ENCODE assay signal across 1 cellular context in the genomic region with DNA sequence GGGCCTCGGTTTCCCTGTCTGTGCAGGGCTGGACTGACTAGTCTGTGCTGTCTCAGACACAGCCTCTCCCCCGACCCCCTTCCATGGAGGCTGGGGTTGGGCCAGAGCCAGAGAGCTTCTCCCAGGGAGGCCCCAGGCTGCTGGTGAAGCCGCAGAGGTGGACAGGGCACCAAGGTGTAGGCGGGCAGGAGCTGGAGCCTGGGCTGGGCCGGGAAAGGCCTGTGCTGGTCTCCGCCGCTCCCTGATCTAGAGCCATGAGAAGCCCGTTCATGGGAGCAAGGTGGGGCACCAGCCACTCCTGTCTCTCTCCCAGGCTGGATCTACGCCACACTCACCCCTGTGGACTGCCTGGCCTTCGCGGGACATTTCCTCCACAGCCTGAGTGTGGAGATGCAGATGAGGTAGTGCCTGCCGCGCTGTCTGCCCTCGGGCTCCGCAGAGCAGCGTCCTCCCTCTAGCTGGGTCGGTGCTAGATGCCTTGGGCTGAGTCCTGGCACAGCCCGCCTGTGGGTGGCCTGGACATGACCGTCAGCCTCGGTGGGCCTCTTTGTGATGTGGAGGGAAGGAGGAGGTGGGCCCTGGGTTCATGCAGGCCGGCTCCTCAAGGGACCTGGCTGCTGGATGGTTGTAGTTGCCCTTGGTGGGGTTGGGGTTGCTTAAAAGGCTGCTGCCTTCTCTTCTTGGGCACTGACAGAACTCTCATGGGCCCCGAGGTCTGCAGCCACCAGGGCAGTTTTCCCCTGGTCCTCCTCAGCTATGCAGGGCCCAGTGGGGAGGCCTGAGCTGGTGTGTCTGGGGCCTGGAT.
TF ChIP-seq lines count a peak whose summit lies in the region.

No MANE protein-coding gene starts in this region.

TF ChIP-seq in H1, 55 proteins besides CTCF, POLR2A, EP300 and RAD21:
- no peak for TF ChIP-seq JUN (IDR thresholded peaks at IDR 0.05; ENCODE audit: low read depth, low read length)
- no peak for TF ChIP-seq SIN3A (conservative IDR thresholded peaks at IDR 0.05 in 1 of 2, IDR thresholded peaks at IDR 0.05 in 1 of 2; ENCODE audit: low read depth in 1 of 2, low read length in 2 of 2)
- no peak for TF ChIP-seq SP2 (IDR thresholded peaks at IDR 0.05; ENCODE audit: low read length)
- no peak for TF ChIP-seq CHD2 (IDR thresholded peaks at IDR 0.05; ENCODE audit: low read length)
- TF ChIP-seq RFX5 (IDR thresholded peaks at IDR 0.05; ENCODE audit: borderline replicate concordance, low read depth, low read length) = no peak
- no peak for TF ChIP-seq KDM4A (IDR thresholded peaks at IDR 0.05; ENCODE audit: low read depth, low read length, severe bottlenecking)
- no peak for TF ChIP-seq KDM1A (IDR thresholded peaks at IDR 0.05; ENCODE audit: borderline replicate concordance, low read length)
- no peak for TF ChIP-seq BRCA1 (IDR thresholded peaks at IDR 0.05; ENCODE audit: low read depth, low read length)
- no peak for TF ChIP-seq RBBP5 (IDR thresholded peaks at IDR 0.05; ENCODE audit: borderline replicate concordance, low read depth, low read length)
- no peak for TF ChIP-seq TBP (IDR thresholded peaks at IDR 0.05; ENCODE audit: low read depth, low read length)
- TF ChIP-seq SP4 (IDR thresholded peaks at IDR 0.05; ENCODE audit: low read length) = no peak
- no peak for TF ChIP-seq ATF3 (IDR thresholded peaks at IDR 0.05; ENCODE audit: insufficient read depth, low read depth, low read length)
- no peak for TF ChIP-seq RNF2 (IDR thresholded peaks at IDR 0.05; ENCODE audit: borderline replicate concordance, low read depth, low read length, missing control alignments, poor library complexity, severe bottlenecking)
- TF ChIP-seq SAP30 (IDR thresholded peaks at IDR 0.05; ENCODE audit: insufficient read depth, insufficient replicate concordance, low read length) = no peak
- no peak for TF ChIP-seq MAFK (IDR thresholded peaks at IDR 0.05; ENCODE audit: low read depth, low read length)
- TF ChIP-seq JUND (IDR thresholded peaks at IDR 0.05; ENCODE audit: low read length) = no peak
- TF ChIP-seq YY1 (IDR thresholded peaks at IDR 0.05; ENCODE audit: low read depth, low read length) = no peak
- TF ChIP-seq PHF8 (conservative IDR thresholded peaks at IDR 0.05; ENCODE audit: low read depth, low read length) = no peak
- TF ChIP-seq SIRT6 (IDR thresholded peaks at IDR 0.05; ENCODE audit: low read length) = no peak
- TF ChIP-seq CBX5 (IDR thresholded peaks at IDR 0.05; ENCODE audit: low read depth, low read length) = no peak
